8 cellular contexts compared by ENCODE assay signal in genomic region chr4:38179690-38180299, GRCh38.
DNase-seq lines count a peak whose midpoint lies in the region; ATAC-seq and TF ChIP-seq lines count a peak whose summit lies in the region.

No MANE protein-coding gene starts in this region.

- no peaks in the 10 kb centered on the region for H3K27me3 ChIP-seq in H7 (ENCODE audit: control insufficient read depth, insufficient read depth, low read length)

- no peak overlapping the region for H3K4me3 ChIP-seq in H7 (ENCODE audit: insufficient read depth, low read depth, low read length)
- no peak overlapping the region for H3K4me3 ChIP-seq in lower leg skin (ENCODE audit: low read depth, poor library complexity, severe bottlenecking)

- no peaks in the 10 kb centered on the region for H3K36me3 ChIP-seq in H7 (replicated peaks; ENCODE audit: control insufficient read depth, insufficient read depth, low read length)

- no peak for TF ChIP-seq POLR2A in lower leg skin (IDR thresholded peaks at IDR 0.05)

- intact Hi-C loops in lower leg skin (cut with DNase I; ENCODE audit: low total_unique reads) = loop anchor here (2.0 to 10.0 kb wide), 3 partner anchors 115 to 551 kb away; no protein-coding TSS in a partner anchor

- peak; percentile 66 for DNase-seq in COLO668 (lab: John Stamatoyannopoulos, UW; ENCODE audit: unreplicated experiment)
- DNase-seq in H7 = peak; percentile 81
- DNase-seq in NCI-H345 treated with DMSO at 0.1 percent for 48 hours (lab: John Stamatoyannopoulos, UW; ENCODE audit: unreplicated experiment) = peak; percentile 36
- DNase-seq in activated CD4-positive, alpha-beta T cell treated with anti-CD3 and anti-CD28 coated beads, Interleukin-2, amount 50 U/mL, for 48 hours = peak; percentile 76 to 82
- DNase-seq in dermis microvascular lymphatic vessel endothelial cell (ENCODE audit: low read depth in 2 of 2) = peak; percentile 74 to 77
- DNase-seq in lower leg skin (ENCODE audit: low spot score in 2 of 2) = peak; percentile 80 to 93
- DNase-seq in stimulated activated CD4-positive, alpha-beta T cell treated with anti-CD3 and anti-CD28 coated beads, TNF-alpha, amount 100 ng/mL, for 24 hours (ENCODE audit: low read depth in 3 of 3) = peak; percentile 57 to 73 (median 70)

- 45 to 52% methylated on average over 3 of the region's 3 CpGs for WGBS in lower leg skin, 2 donors

- TF ChIP-seq CTCF in lower leg skin (IDR thresholded peaks at IDR 0.05) = peak in 1 of 3 donors; percentile 43

- ATAC-seq in HG03520 (IDR thresholded peaks at IDR 0.05; ENCODE audit: unreplicated experiment) = no peak

Comparison
In these comparisons a context has a peak if more than half of its experiments do, and no peak if none do; other contexts are left out.
1. DNase-seq: peak in every context shown above with its lines; median percentile 86 in lower leg skin; 81 in H7; 79 in activated CD4-positive, alpha-beta T cell treated with anti-CD3 and anti-CD28 coated beads, Interleukin-2, amount 50 U/mL, for 48 hours; 76 in dermis microvascular lymphatic vessel endothelial cell; 70 in stimulated activated CD4-positive, alpha-beta T cell treated with anti-CD3 and anti-CD28 coated beads, TNF-alpha, amount 100 ng/mL, for 24 hours; 66 in COLO668; 36 in NCI-H345 treated with DMSO at 0.1 percent for 48 hours.